ENCODE assay signal across 13 cellular contexts in the genomic region with DNA sequence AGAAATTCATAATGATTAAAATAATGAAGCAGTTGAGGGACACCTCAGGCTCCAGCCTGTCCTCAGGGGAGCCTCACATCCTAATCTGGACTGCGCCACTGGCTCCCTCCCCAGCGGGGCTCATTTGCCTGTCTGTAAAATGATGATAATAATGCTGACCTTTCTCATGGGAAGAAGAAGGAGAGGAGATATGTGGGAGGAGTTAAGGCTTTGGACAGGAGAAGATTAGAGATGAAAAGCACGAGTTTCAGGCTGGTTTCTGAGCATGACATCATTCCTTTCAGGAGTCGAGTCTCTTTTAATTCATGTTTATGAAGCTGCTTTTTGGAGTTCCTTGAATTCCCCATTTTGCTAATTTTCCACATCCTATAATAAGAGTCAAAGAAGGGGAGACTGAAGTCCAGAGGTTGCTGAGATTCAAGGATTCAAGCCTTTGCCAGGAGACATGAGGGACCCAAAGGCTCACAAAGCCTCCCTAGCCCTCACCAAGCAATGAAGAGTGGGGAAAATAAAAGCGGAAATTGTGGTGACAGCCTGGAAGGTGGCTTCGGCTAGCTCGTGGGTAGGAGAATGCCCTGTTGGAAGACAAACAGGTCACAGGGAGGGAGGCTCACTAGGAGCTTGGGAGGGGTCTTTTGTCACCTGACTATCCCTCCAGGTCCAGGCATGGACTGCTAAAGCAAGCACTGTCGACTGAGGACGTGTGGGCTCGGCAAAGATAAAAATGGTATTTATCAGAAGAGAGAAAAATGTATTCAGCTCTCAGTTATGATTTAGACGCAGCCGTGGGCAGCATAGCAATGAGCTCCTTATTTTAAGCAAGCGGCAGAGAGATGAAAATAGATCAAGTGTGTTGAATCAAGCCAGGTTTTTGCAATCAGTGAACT. TPM values are rescaled to one million over a fixed set of nuclear protein-coding genes. Genes with fewer than 3 reads are reported as not detected.
DNase-seq lines count a peak whose midpoint lies in the region; ATAC-seq and TF ChIP-seq lines count a peak whose summit lies in the region.
"Had no signal": no experiment of that assay in that cellular context is flagged by ENCODE, and none has a peak within 500 bp of the region (broad histone marks: within the 10 kb centered on the region; RNA-seq: fewer than 3 reads in every experiment).

No MANE protein-coding gene starts in this region.

- no peak for TF ChIP-seq POLR2A in gastroesophageal sphincter (IDR thresholded peaks at IDR 0.05)

- no peaks in the 10 kb centered on the region for H3K27me3 ChIP-seq in upper lobe of right lung
- H3K27me3 ChIP-seq in gastroesophageal sphincter: no peaks in the 10 kb centered on the region
- H3K27me3 ChIP-seq: SJSA1, testis had no signal

- H3K36me3 ChIP-seq in upper lobe of right lung: no peaks in the 10 kb centered on the region
- no peaks in the 10 kb centered on the region for H3K36me3 ChIP-seq in gastroesophageal sphincter
- H3K36me3 ChIP-seq: SJSA1 had no signal

- intact Hi-C loops in upper lobe of right lung (cut with DNase I): no loop called here

- TF ChIP-seq CTCF in upper lobe of right lung (IDR thresholded peaks at IDR 0.05) (no peak), gastroesophageal sphincter (IDR thresholded peaks at IDR 0.05) (no peak)

- no peak overlapping the region for H3K27ac ChIP-seq in upper lobe of right lung
- no peak overlapping the region for H3K27ac ChIP-seq in gastroesophageal sphincter
- H3K27ac ChIP-seq: SJSA1, testis had no signal

- DNase-seq in EH (ENCODE audit: low read depth): peak; percentile 31
- peak; percentile 87 for DNase-seq in NCI-H2227 treated with DMSO at 0.1 percent for 48 hours (lab: John Stamatoyannopoulos, UW)
- DNase-seq in cerebellar cortex (ENCODE audit: low spot score): peak; percentile 20
- DNase-seq in nucleus accumbens (lab: John Stamatoyannopoulos, UW): peak in 30 of 56 donors; percentile 2 to 77 (median 30)
- DNase-seq in upper lobe of right lung: no peak
- no peak for DNase-seq in RPMI8226
- DNase-seq: activated CD8-positive, alpha-beta memory T cell treated with anti-CD3 and anti-CD28 coated beads for 24 hours; hippocampal formation; MV-4-11; testis had no signal

- H3K4me1 ChIP-seq in upper lobe of right lung (no peaks in the 10 kb centered on the region), gastroesophageal sphincter (peaks cover 0 to 11% (median 0%) of the 10 kb centered on the region in 3 donors)
- H3K4me1 ChIP-seq: SJSA1, testis had no signal

- H3K4me3 ChIP-seq in upper lobe of right lung: no peak overlapping the region
- H3K4me3 ChIP-seq in gastroesophageal sphincter: no peak overlapping the region
- H3K4me3 ChIP-seq: SJSA1, testis had no signal

- ATAC-seq in upper lobe of right lung (no peak), HG03025 (IDR thresholded peaks at IDR 0.05; ENCODE audit: low FRiP score, unreplicated experiment) (no peak), gastroesophageal sphincter (no peak)

- 32 to 38% methylated on average over 11 to 13 of the region's 13 CpGs for WGBS in gastroesophageal sphincter (ENCODE audit: low coverage in 1 of 2), 2 donors

- H3K9me3 ChIP-seq in upper lobe of right lung (no peaks in the 10 kb centered on the region), gastroesophageal sphincter (no peaks in the 10 kb centered on the region)
- H3K9me3 ChIP-seq: SJSA1, testis had no signal

- no peak for TF ChIP-seq EP300 in gastroesophageal sphincter (IDR thresholded peaks at IDR 0.05)

RNA-seq across cellular contexts. Expression of a gene that starts 27.5 kb away (rescaled TPM):
- total RNA-seq in upper lobe of right lung (42.5 TPM), gastroesophageal sphincter (10 to 100 TPM; 12.2 to 30.0 (median 14.6) TPM)

RNA-seq across cellular contexts. Expression of a gene that starts 58.2 kb away (rescaled TPM):
- total RNA-seq in upper lobe of right lung (10.8 TPM), gastroesophageal sphincter (10 to 100 TPM in 1 of 4 donors, 1 to 10 TPM in 3; 6.5 to 13.7 (median 7.8) TPM)

Comparison
In these comparisons a context has a peak if more than half of its experiments do, and no peak if none do; other contexts are left out.
1. DNase-seq: peak in EH (single experiment), NCI-H2227 treated with DMSO at 0.1 percent for 48 hours (single experiment), cerebellar cortex (single experiment) and nucleus accumbens (30 of 56); none in upper lobe of right lung (single experiment) and RPMI8226 (single experiment).